31 cellular contexts compared by ENCODE assay signal in genomic region chr19:2022289-2022688, GRCh38.
"Had no signal": no experiment of that assay in that cellular context is flagged by ENCODE, and none has a peak within 500 bp of the region (broad histone marks: within the 10 kb centered on the region; RNA-seq: fewer than 3 reads in every experiment).

No MANE protein-coding gene starts in this region.

- H3K36me3 ChIP-seq: ascending aorta, breast epithelium, cardiac muscle cell, colonic mucosa, heart left ventricle, WERI-Rb-1 had no signal

- FAIRE-seq: frontal cortex had no signal

- DNase-seq: activated B cell treated with CpG ODN at 0.5 μM for 24 hours; activated CD4-positive, alpha-beta memory T cell treated with anti-CD3 and anti-CD28 coated beads, Interleukin-2, amount 10 ng/mL, durations not matched to agents 7 days and 5 days; activated CD4-positive, alpha-beta T cell treated with anti-CD3 and anti-CD28 coated beads for 36 hours; activated CD4-positive, alpha-beta T cell treated with anti-CD3 and anti-CD28 coated beads, Interleukin-2, amount 10 ng/mL, durations not matched to agents 24 days and 14 days; activated CD4-positive, alpha-beta T cell treated with anti-CD3 and anti-CD28 coated beads, Interleukin-2, amount 50 U/mL, for 4 hours; activated effector memory CD4-positive, alpha-beta T cell treated with Interleukin-2 at 50 U/mL for 16 hours; activated gamma-delta T cell treated with Interleukin-2 at 50 U/mL for 16 hours; activated naive CD4-positive, alpha-beta T cell treated with anti-CD3 and anti-CD28 coated beads, Interleukin-2, amount 50 U/mL, for 16 hours; activated naive CD4-positive, alpha-beta T cell treated with Interleukin-2 at 50 U/mL for 16 hours; activated naive CD8-positive, alpha-beta T cell treated with anti-CD3 and anti-CD28 coated beads, Interleukin-2, amount 10 ng/mL, durations not matched to agents 7 days and 5 days; activated T-cell treated with anti-CD3 and anti-CD28 coated beads, Interleukin-2, amount 50 U/mL, for 4 hours; central memory CD4-positive, alpha-beta T cell; cerebellar nuclear complex; colonic mucosa; dorsolateral prefrontal cortex; effector memory CD4-positive, alpha-beta T cell; foreskin fibroblast; heart left ventricle; hypothalamus; SW 1271; T-cell; T1000; WERI-Rb-1 had no signal

- H3K4me3 Mint-ChIP-seq: activated B cell treated with CpG ODN at 0.5 μM for 24 hours; activated CD4-positive, alpha-beta memory T cell treated with anti-CD3 and anti-CD28 coated beads, Interleukin-2, amount 10 ng/mL, durations not matched to agents 7 days and 5 days; activated CD4-positive, alpha-beta T cell treated with anti-CD3 and anti-CD28 coated beads for 36 hours; activated CD4-positive, alpha-beta T cell treated with anti-CD3 and anti-CD28 coated beads, Interleukin-2, amount 10 ng/mL, durations not matched to agents 24 days and 14 days; activated naive CD8-positive, alpha-beta T cell treated with anti-CD3 and anti-CD28 coated beads, Interleukin-2, amount 10 ng/mL, durations not matched to agents 7 days and 5 days; activated T-cell treated with anti-CD3 and anti-CD28 coated beads, Interleukin-2, amount 50 U/mL, for 4 hours; activated T-helper 17 cell treated with anti-CD3 and anti-CD28 coated beads, Interleukin-2, amount 50 U/mL, for 72 hours; brain; endodermal cell; T-cell had no signal

- H3K9me3 Mint-ChIP-seq: activated B cell treated with CpG ODN at 0.5 μM for 24 hours; activated CD4-positive, alpha-beta T cell treated with anti-CD3 and anti-CD28 coated beads, Interleukin-2, amount 10 ng/mL, durations not matched to agents 24 days and 14 days; activated T-cell treated with anti-CD3 and anti-CD28 coated beads, Interleukin-2, amount 50 U/mL, for 4 hours; activated T-helper 17 cell treated with anti-CD3 and anti-CD28 coated beads, Interleukin-2, amount 50 U/mL, for 72 hours; T-cell had no signal

- H3K27ac ChIP-seq: ascending aorta, breast epithelium, cardiac muscle cell, colonic mucosa, heart left ventricle, WERI-Rb-1 had no signal

- H3K4me3 ChIP-seq: ascending aorta, breast epithelium, cardiac muscle cell, colonic mucosa, dorsolateral prefrontal cortex, heart left ventricle had no signal

- H3K9me3 ChIP-seq: colonic mucosa had no signal

- ATAC-seq: activated CD4-positive, alpha-beta T cell treated with anti-CD3 and anti-CD28 coated beads for 36 hours; activated CD4-positive, CD25-positive, alpha-beta regulatory T cell treated with anti-CD3 and anti-CD28 coated beads, Interleukin-2, amount 50 U/mL, for 24 hours; activated T-cell treated with anti-CD3 and anti-CD28 coated beads, Interleukin-2, amount 50 U/mL, for 4 hours; activated T-helper 17 cell treated with anti-CD3 and anti-CD28 coated beads, Interleukin-2, amount 50 U/mL, for 72 hours; heart left ventricle; T-cell had no signal

- H3K36me3 Mint-ChIP-seq: activated naive CD8-positive, alpha-beta T cell treated with anti-CD3 and anti-CD28 coated beads, Interleukin-2, amount 10 ng/mL, durations not matched to agents 7 days and 5 days; brain; T-cell had no signal

- H3K27ac Mint-ChIP-seq: activated B cell treated with CpG ODN at 0.5 μM for 24 hours; activated CD4-positive, alpha-beta memory T cell treated with anti-CD3 and anti-CD28 coated beads, Interleukin-2, amount 10 ng/mL, durations not matched to agents 7 days and 5 days; activated CD4-positive, alpha-beta T cell treated with anti-CD3 and anti-CD28 coated beads for 36 hours; activated CD4-positive, alpha-beta T cell treated with anti-CD3 and anti-CD28 coated beads, Interleukin-2, amount 10 ng/mL, durations not matched to agents 24 days and 14 days; activated naive CD8-positive, alpha-beta T cell treated with anti-CD3 and anti-CD28 coated beads, Interleukin-2, amount 10 ng/mL, durations not matched to agents 7 days and 5 days; activated T-helper 17 cell treated with anti-CD3 and anti-CD28 coated beads, Interleukin-2, amount 50 U/mL, for 72 hours; brain; endodermal cell; T-cell had no signal

- H3K4me1 ChIP-seq: breast epithelium, colonic mucosa had no signal

- H3K27me3 ChIP-seq: ascending aorta, breast epithelium, cardiac muscle cell, colonic mucosa, dorsolateral prefrontal cortex, heart left ventricle had no signal

- H3K27me3 Mint-ChIP-seq: activated B cell treated with CpG ODN at 0.5 μM for 24 hours; activated CD4-positive, alpha-beta T cell treated with anti-CD3 and anti-CD28 coated beads for 36 hours; activated T-helper 17 cell treated with anti-CD3 and anti-CD28 coated beads, Interleukin-2, amount 50 U/mL, for 72 hours; T-cell had no signal
